9 cellular contexts compared by ENCODE assay signal in genomic region chr5:38468978-38469706, GRCh38.
DNase-seq lines count a peak whose midpoint lies in the region; ATAC-seq and TF ChIP-seq lines count a peak whose summit lies in the region.
"Had no signal": no experiment of that assay in that cellular context is flagged by ENCODE, and none has a peak within 500 bp of the region (broad histone marks: within the 10 kb centered on the region; RNA-seq: fewer than 3 reads in every experiment).

No MANE protein-coding gene starts in this region.

- H3K36me3 ChIP-seq in uterus, result no peaks in the 10 kb centered on the region

- in situ Hi-C loops in GM13977 (cut with MboI; ENCODE audit: low pct_unique_long_range_greater_than_20kb, low sequenced_read_pairs, unreplicated experiment), result no loop called here

- peak overlapping the region; percentile 92 to 93 for H3K27ac ChIP-seq in uterus

- intact Hi-C loops in uterus (cut with DNase I; ENCODE audit: low total_unique reads), result no loop called here

- TF ChIP-seq CTCF in uterus (IDR thresholded peaks at IDR 0.05) (no peak), GM13977 (IDR thresholded peaks at IDR 0.05; ENCODE audit: extremely low read depth, insufficient read depth, missing control alignments) (no peak)

- H3K4me3 ChIP-seq in uterus, result no peak overlapping the region

- TF ChIP-seq POLR2A in uterus (IDR thresholded peaks at IDR 0.05), result no peak

- peaks cover 12 to 23% of the 10 kb centered on the region in 2 donors for H3K4me1 ChIP-seq in uterus

- ATAC-seq in HG03342 (IDR thresholded peaks at IDR 0.05; ENCODE audit: unreplicated experiment), result no peak

- H3K27me3 ChIP-seq in uterus, result no peaks in the 10 kb centered on the region

- DNase-seq in astrocyte of the hippocampus (ENCODE audit: low read depth, low spot score) (peak; percentile 28), globus pallidus (ENCODE audit: low spot score) (peak; percentile 72), nucleus accumbens (lab: John Stamatoyannopoulos, UW) (peak in 33 of 56 donors; percentile 13 to 69 (median 42)), uterus (peak; percentile 54 to 69), GM13977 (ENCODE audit: low spot score) (no peak), NCI-H345 (lab: John Stamatoyannopoulos, UW) (no peak)
- DNase-seq: activated naive CD4-positive, alpha-beta T cell treated with anti-CD3 and anti-CD28 coated beads, Interleukin-2, amount 10 ng/mL, durations not matched to agents 7 days and 5 days; foreskin melanocyte had no signal

- no peaks in the 10 kb centered on the region for H3K9me3 ChIP-seq in uterus

Comparison
In these comparisons a context has a peak if more than half of its experiments do, and no peak if none do; other contexts are left out.
1. DNase-seq: peak in astrocyte of the hippocampus (single experiment), globus pallidus (single experiment), nucleus accumbens (33 of 56) and uterus (2 of 2); none in GM13977 (single experiment) and NCI-H345 (single experiment).